Comparison of ENCODE assay signal across 19 cellular contexts in genomic region chr2:177972782-177973181, GRCh38.
DNase-seq lines count a peak whose midpoint lies in the region; ATAC-seq and TF ChIP-seq lines count a peak whose summit lies in the region.
"Had no signal": no experiment of that assay in that cellular context is flagged by ENCODE, and none has a peak within 500 bp of the region (broad histone marks: within the 10 kb centered on the region; RNA-seq: fewer than 3 reads in every experiment).

No MANE protein-coding gene starts in this region.

- H3K4me1 ChIP-seq in HUES48 (ENCODE audit: control insufficient read depth, insufficient read depth, low read length) (peaks cover 3% of the 10 kb centered on the region; the same call in 1 of the 2 replicates), osteoblast (ENCODE audit: insufficient read depth, low read length) (no peaks in the 10 kb centered on the region)

- H2AFZ ChIP-seq in osteoblast (ENCODE audit: low read length), result no peak overlapping the region

- H3K27me3 ChIP-seq in HUES48 (ENCODE audit: control insufficient read depth, insufficient read depth, low read length) (no peaks in the 10 kb centered on the region), osteoblast (ENCODE audit: insufficient read depth, low read length) (no peaks in the 10 kb centered on the region)
- H3K27me3 ChIP-seq: MG63 had no signal

- no peak for ATAC-seq in Right ventricle myocardium inferior
- ATAC-seq: HepG2 had no signal

- H3K4me3 ChIP-seq in HUES48 (ENCODE audit: low read depth, low read length) (peak overlapping the region; percentile 39), iPS-11a (ENCODE audit: low read depth, low read length) (peak overlapping the region; percentile 8), osteoblast (ENCODE audit: insufficient read depth, low read length) (no peak overlapping the region)
- H3K4me3 ChIP-seq: MG63 had no signal

- H3K9ac ChIP-seq in HUES48 (ENCODE audit: low read depth, low read length), result no peak overlapping the region
- H3K9ac ChIP-seq: SK-N-SH had no signal

- no peaks in the 10 kb centered on the region for H4K20me1 ChIP-seq in osteoblast (ENCODE audit: insufficient read depth, low read length)

- H3K79me2 ChIP-seq in osteoblast (ENCODE audit: insufficient read depth, low read length), result no peaks in the 10 kb centered on the region

- H3K9me3 ChIP-seq in HUES48 (ENCODE audit: control insufficient read depth, insufficient read depth, low read length), result peaks cover 4% of the 10 kb centered on the region
- no peaks in the 10 kb centered on the region for H3K9me3 ChIP-seq in osteoblast (ENCODE audit: low read depth, low read length)
- H3K9me3 ChIP-seq: MG63, SK-N-SH had no signal

- H3K4me2 ChIP-seq in osteoblast (ENCODE audit: insufficient read depth, low read length), result no peak overlapping the region
- H3K4me2 ChIP-seq: SK-N-SH had no signal

- H3K27ac ChIP-seq in HUES48 (ENCODE audit: low read depth, low read length) (no peak overlapping the region), osteoblast (ENCODE audit: low read depth, low read length) (no peak overlapping the region)
- H3K27ac ChIP-seq: C4-2B had no signal

- TF ChIP-seq CTCF in osteoblast (IDR thresholded peaks at IDR 0.05; ENCODE audit: extremely low read depth, low read depth, low read length), result no peak

- intact Hi-C loops in Right ventricle myocardium inferior (cut with DNase I), result no loop called here

- H3K36me3 ChIP-seq in HUES48 (ENCODE audit: control insufficient read depth, insufficient read depth, low read length) (no peaks in the 10 kb centered on the region), osteoblast (ENCODE audit: insufficient read depth, low read length) (no peaks in the 10 kb centered on the region)
- H3K36me3 ChIP-seq: MG63 had no signal

- DNase-seq in DMS114 treated with DMSO at 0.1 percent for 48 hours (lab: John Stamatoyannopoulos, UW; ENCODE audit: unreplicated experiment) (peak; percentile 27), SW480 (ENCODE audit: low spot score) (peak; percentile 57), Right ventricle myocardium inferior (ENCODE audit: missing footprints) (no peak), NCI-H1048 (lab: John Stamatoyannopoulos, UW) (no peak), osteoblast (ENCODE audit: insufficient read length, low spot score, missing footprints) (no peak)
- DNase-seq in effector CD4-positive, alpha-beta T cell, result no peak
- DNase-seq: COR-L47, DMS79, GF-D8, MG63, NCI-H1105, NCI-H2227 treated with DMSO at 0.1 percent for 48 hours, NCI-H69, Right ventricle myocardium superior, SK-N-SH had no signal

Comparison
In these comparisons a context has a peak if more than half of its experiments do, and no peak if none do; other contexts are left out.
1. DNase-seq: peak in DMS114 treated with DMSO at 0.1 percent for 48 hours (single experiment) and SW480 (single experiment); none in Right ventricle myocardium inferior (single experiment), NCI-H1048 (single experiment), osteoblast (single experiment) and effector CD4-positive, alpha-beta T cell (single experiment).